In genomic region chr9:20941177-20941690, GRCh38 we compare ENCODE assay signal across 8 cellular contexts.
A peak's percentile ranks its signal among the peaks of the same experiment; 100 is the strongest.
DNase-seq lines count a peak whose midpoint lies in the region; ATAC-seq lines count a peak whose summit lies in the region.

No MANE protein-coding gene starts in this region.

- DNase-seq in Right ventricle myocardium inferior (ENCODE audit: missing footprints): no peak
- DNase-seq in cardiac septum (ENCODE audit: low spot score): no peak
- peak; percentile 23 for DNase-seq in NCI-H1436 treated with DMSO at 0.1 percent for 48 hours (lab: John Stamatoyannopoulos, UW)
- peak in 4 of 5 experiments; percentile 6 to 69 (median 23) for DNase-seq in T-helper 2 cell
- DNase-seq in astrocyte of the hippocampus (ENCODE audit: low read depth, low spot score): peak; percentile 83
- DNase-seq in iPS DF 6.9 (ENCODE audit: low read depth, low spot score): peak; percentile 75
- peak; percentile 3 to 4 for DNase-seq in stimulated activated CD4-positive, alpha-beta T cell treated with anti-CD3 and anti-CD28 coated beads, Interleukin-15, amount 100 ng/mL, for 1 hour (ENCODE audit: low read depth in 1 of 2, low spot score in 1 of 2)

- intact Hi-C loops in Right ventricle myocardium inferior (cut with DNase I) (loop anchor here (1.0 to 10.0 kb wide), 4 partner anchors 174 to 1015 kb away; partner anchors contain the start of gene MLLT3), cardiac septum (cut with DNase I) (loop anchor here (2.0 to 5.0 kb wide), 3 partner anchors 314 to 1014 kb away; no protein-coding TSS in a partner anchor)

- H3K4me3 ChIP-seq in iPS DF 6.9 (ENCODE audit: low read length): no peak overlapping the region

- WGBS in iPS DF 6.9 (ENCODE audit: insufficient coverage, insufficient read length): no CpG with 5 or more reads among the region's 7 CpGs

- no peaks in the 10 kb centered on the region for H3K9me3 ChIP-seq in iPS DF 6.9 (ENCODE audit: control insufficient read depth, insufficient read depth, low read length)

- no peaks in the 10 kb centered on the region for H3K36me3 ChIP-seq in iPS DF 6.9 (ENCODE audit: control insufficient read depth, insufficient read depth, low read length)

- no peaks in the 10 kb centered on the region for H3K27me3 ChIP-seq in iPS DF 6.9 (ENCODE audit: control insufficient read depth, insufficient read depth, low read length)

- no peaks in the 10 kb centered on the region for H3K4me1 ChIP-seq in iPS DF 6.9 (ENCODE audit: control insufficient read depth, insufficient read depth, low read length)

- no peak overlapping the region for H3K27ac ChIP-seq in iPS DF 6.9 (ENCODE audit: low read length)

- peak; percentile 89 for ATAC-seq in Right ventricle myocardium inferior
- ATAC-seq in HG02938 (IDR thresholded peaks at IDR 0.05; ENCODE audit: unreplicated experiment): peak; percentile 99

Comparison
In these comparisons a context has a peak if more than half of its experiments do, and no peak if none do; other contexts are left out.
1. DNase-seq: peak in NCI-H1436 treated with DMSO at 0.1 percent for 48 hours (single experiment), T-helper 2 cell (4 of 5), astrocyte of the hippocampus (single experiment), iPS DF 6.9 (single experiment) and stimulated activated CD4-positive, alpha-beta T cell treated with anti-CD3 and anti-CD28 coated beads, Interleukin-15, amount 100 ng/mL, for 1 hour (2 of 2); none in Right ventricle myocardium inferior (single experiment) and cardiac septum (single experiment).